ENCODE assay signal across 14 cellular contexts in genomic region chr2:129483366-129483765, GRCh38.
A peak's percentile ranks its signal among the peaks of the same experiment; 100 is the strongest.
DNase-seq lines count a peak whose midpoint lies in the region; ATAC-seq lines count a peak whose summit lies in the region.
"Had no signal": no experiment of that assay in that cellular context is flagged by ENCODE, and none has a peak within 500 bp of the region (broad histone marks: within the 10 kb centered on the region; RNA-seq: fewer than 3 reads in every experiment).

No MANE protein-coding gene starts in this region.

- no peaks in the 10 kb centered on the region for H3K27me3 ChIP-seq in effector memory CD4-positive, alpha-beta T cell (replicated peaks; ENCODE audit: control insufficient read depth, insufficient read depth, low read length, poor library complexity, severe bottlenecking)
- H3K27me3 ChIP-seq: thyroid gland had no signal

- H3K27me3 Mint-ChIP-seq in activated CD4-positive, alpha-beta T cell treated with anti-CD3 and anti-CD28 coated beads, Interleukin-2, amount 10 ng/mL, durations not matched to agents 7 days and 5 days = no peaks in the 10 kb centered on the region

- H3K4me3 Mint-ChIP-seq in activated CD4-positive, alpha-beta T cell treated with anti-CD3 and anti-CD28 coated beads, Interleukin-2, amount 10 ng/mL, durations not matched to agents 7 days and 5 days = no peak overlapping the region
- H3K4me3 Mint-ChIP-seq: CD8-positive, alpha-beta T cell had no signal

- no peaks in the 10 kb centered on the region for H3K4me1 Mint-ChIP-seq in activated CD4-positive, alpha-beta T cell treated with anti-CD3 and anti-CD28 coated beads, Interleukin-2, amount 10 ng/mL, durations not matched to agents 7 days and 5 days

- H3K4me3 ChIP-seq in effector memory CD4-positive, alpha-beta T cell (ENCODE audit: insufficient read depth, low read depth, low read length, poor library complexity, severe bottlenecking) = no peak overlapping the region
- H3K4me3 ChIP-seq: thyroid gland had no signal

- no peaks in the 10 kb centered on the region for H3K36me3 Mint-ChIP-seq in activated CD4-positive, alpha-beta T cell treated with anti-CD3 and anti-CD28 coated beads, Interleukin-2, amount 10 ng/mL, durations not matched to agents 7 days and 5 days (ENCODE audit: low read depth)
- H3K36me3 Mint-ChIP-seq: CD8-positive, alpha-beta T cell had no signal

- DNase-seq in medulla oblongata (ENCODE audit: extremely low spot score) = peak; percentile 85
- no peak for DNase-seq in T-helper 2 cell
- DNase-seq in effector memory CD4-positive, alpha-beta T cell = no peak
- DNase-seq in activated CD4-positive, alpha-beta T cell treated with anti-CD3 and anti-CD28 coated beads, Interleukin-2, amount 10 ng/mL, durations not matched to agents 7 days and 5 days = no peak
- DNase-seq in NCI-H2029 (lab: John Stamatoyannopoulos, UW) = no peak
- DNase-seq: CD8-positive, alpha-beta T cell; central memory CD4-positive, alpha-beta T cell; left cardiac atrium; T1000; thyroid gland had no signal

- H3K9me3 ChIP-seq in effector memory CD4-positive, alpha-beta T cell (ENCODE audit: control insufficient read depth, low read length) = no peaks in the 10 kb centered on the region
- H3K9me3 ChIP-seq: thyroid gland had no signal

- no peaks in the 10 kb centered on the region for H3K9me3 Mint-ChIP-seq in activated CD4-positive, alpha-beta T cell treated with anti-CD3 and anti-CD28 coated beads, Interleukin-2, amount 10 ng/mL, durations not matched to agents 7 days and 5 days
- H3K9me3 Mint-ChIP-seq: activated T-helper 2 cell treated with anti-CD3 and anti-CD28 coated beads, Interferon-gamma antibody, Interleukin-2, Interleukin-4, amounts not matched to agents 10 μg/mL and 5 μg/mL and 100 μg/mL, durations not matched to agents 14 hours and 24 hours and 36 hours; CD8-positive, alpha-beta T cell had no signal

- no peak overlapping the region for H3K27ac Mint-ChIP-seq in activated CD4-positive, alpha-beta T cell treated with anti-CD3 and anti-CD28 coated beads, Interleukin-2, amount 10 ng/mL, durations not matched to agents 7 days and 5 days
- H3K27ac Mint-ChIP-seq: activated T-helper 2 cell treated with anti-CD3 and anti-CD28 coated beads, Interferon-gamma antibody, Interleukin-2, Interleukin-4, amounts not matched to agents 10 μg/mL and 5 μg/mL and 100 μg/mL, durations not matched to agents 14 hours and 24 hours and 36 hours; CD8-positive, alpha-beta T cell had no signal

- POLR2A ChIA-PET in activated CD4-positive, alpha-beta T cell treated with anti-CD3 and anti-CD28 coated beads, Interleukin-2, amount 10 ng/mL, durations not matched to agents 7 days and 5 days (lab: Charles Lee) = no interaction called here

- no peaks in the 10 kb centered on the region for H3K36me3 ChIP-seq in effector memory CD4-positive, alpha-beta T cell (ENCODE audit: control insufficient read depth, insufficient read depth, low read length)
- H3K36me3 ChIP-seq: thyroid gland had no signal

- H3K4me1 ChIP-seq in effector memory CD4-positive, alpha-beta T cell (ENCODE audit: control insufficient read depth, insufficient read depth, low read length, poor library complexity, severe bottlenecking) = no peaks in the 10 kb centered on the region
- H3K4me1 ChIP-seq: thyroid gland had no signal

- peak; percentile 83 for ATAC-seq in GM18858 (IDR thresholded peaks at IDR 0.05; ENCODE audit: unreplicated experiment)
- peak; percentile 83 for ATAC-seq in GM21825 (IDR thresholded peaks at IDR 0.05; ENCODE audit: unreplicated experiment)
- ATAC-seq in HG03558 (IDR thresholded peaks at IDR 0.05; ENCODE audit: extremely low read depth, unreplicated experiment) = peak; percentile 65
- ATAC-seq: CD8-positive, alpha-beta T cell; left cardiac atrium had no signal

- H3K27ac ChIP-seq in effector memory CD4-positive, alpha-beta T cell (ENCODE audit: insufficient read depth, low read length, poor library complexity, severe bottlenecking) = no peak overlapping the region
- H3K27ac ChIP-seq: thyroid gland had no signal

- CTCF ChIA-PET in activated CD4-positive, alpha-beta T cell treated with anti-CD3 and anti-CD28 coated beads, Interleukin-2, amount 10 ng/mL, durations not matched to agents 7 days and 5 days (lab: Charles Lee) = no interaction called here
